Comparison of ENCODE assay signal across 12 cellular contexts in genomic region chr20:45044601-45045000, GRCh38. TPM values are rescaled to one million over a fixed set of nuclear protein-coding genes. Genes with fewer than 3 reads are reported as not detected.
DNase-seq lines count a peak whose midpoint lies in the region; ATAC-seq and TF ChIP-seq lines count a peak whose summit lies in the region.
"Had no signal": no experiment of that assay in that cellular context is flagged by ENCODE, and none has a peak within 500 bp of the region (broad histone marks: within the 10 kb centered on the region; RNA-seq: fewer than 3 reads in every experiment).

No MANE protein-coding gene starts in this region.

- no peaks in the 10 kb centered on the region for H3K9me2 ChIP-seq in DOHH2 (replicated peaks; ENCODE audit: control insufficient read depth, low read length)

- H3K27me3 ChIP-seq in DOHH2 (ENCODE audit: control insufficient read depth, low read length): no peaks in the 10 kb centered on the region
- H3K27me3 ChIP-seq: colonic mucosa, testis, uterus had no signal

- no peak for ATAC-seq in GM18868 (IDR thresholded peaks at IDR 0.05; ENCODE audit: unreplicated experiment)
- ATAC-seq in GM19455 (IDR thresholded peaks at IDR 0.05; ENCODE audit: unreplicated experiment): no peak

- no peaks in the 10 kb centered on the region for H3K9me3 ChIP-seq in DOHH2 (ENCODE audit: control insufficient read depth, insufficient read depth, low read length)
- H3K9me3 ChIP-seq: colonic mucosa, testis, uterus had no signal

- peaks cover 69% of the 10 kb centered on the region for H3K36me3 ChIP-seq in DOHH2 (ENCODE audit: control insufficient read depth, low read length)
- H3K36me3 ChIP-seq: colonic mucosa, uterus, WERI-Rb-1 had no signal

- CTCF ChIA-PET in RWPE1 (lab: Yijun Ruan, JAX): interaction anchor here (0.5 to 4.1 kb wide), 49 partner anchors 8 to 1859 kb away, joined by 3 to 171 read pairs (median 7); partner anchors contain the start of gene KCNS1

- H3K4me2 ChIP-seq in DOHH2 (ENCODE audit: low read length): 0 out of 2 replicates have a peak overlapping the region, but pooled peaks have one; percentile 11

- no peaks in the 10 kb centered on the region for H4K20me1 ChIP-seq in DOHH2 (ENCODE audit: control insufficient read depth, insufficient read depth, low read depth, low read length)

- H3K27ac ChIP-seq in C4-2B (peak overlapping the region; percentile 80), DOHH2 (ENCODE audit: low read depth, low read length) (peak overlapping the region; percentile 70; the same call in 1 of the 2 replicates), RWPE1 (peak overlapping the region; percentile 32; the same call in 1 of the 2 replicates), epithelial cell of prostate (peak overlapping the region; percentile 42)
- H3K27ac ChIP-seq: colonic mucosa, testis, uterus, WERI-Rb-1 had no signal

- peaks cover 89% of the 10 kb centered on the region for H3K4me1 ChIP-seq in DOHH2 (ENCODE audit: control insufficient read depth, low read length)
- H3K4me1 ChIP-seq: colonic mucosa, testis, uterus had no signal

- H3K79me2 ChIP-seq in DOHH2 (ENCODE audit: control insufficient read depth, low read length): peaks cover 80% of the 10 kb centered on the region

- TF ChIP-seq CTCF in C4-2B (conservative IDR thresholded peaks at IDR 0.05): no peak
- TF ChIP-seq CTCF in DOHH2 (IDR thresholded peaks at IDR 0.05; ENCODE audit: low read depth, low read length, poor library complexity, severe bottlenecking): no peak
- no peak for TF ChIP-seq CTCF in RWPE1 (conservative IDR thresholded peaks at IDR 0.05; ENCODE audit: low read depth)

- POLR2A ChIA-PET in RWPE1 (lab: Yijun Ruan, JAX; ENCODE audit: low non-redundant PET): no interaction called here

- DNase-seq in RWPE1 (ENCODE audit: low spot score): no peak
- DNase-seq in epithelial cell of prostate (ENCODE audit: low read depth, low spot score): no peak
- DNase-seq in NCI-H2171 (lab: John Stamatoyannopoulos, UW): no peak
- DNase-seq in mesenteric fat pad (ENCODE audit: low spot score): no peak
- DNase-seq: uterus had no signal

- H3F3A ChIP-seq in DOHH2 (ENCODE audit: control insufficient read depth, insufficient read depth): peaks cover 34% of the 10 kb centered on the region

- H3K4me3 ChIP-seq in DOHH2 (ENCODE audit: low read length): no peak overlapping the region
- H3K4me3 ChIP-seq: colonic mucosa, testis, uterus had no signal

RNA-seq across cellular contexts. Expression of gene KCNS1, which starts 56.3 kb away (rescaled TPM):
- not detected for total RNA-seq in mesenteric fat pad
